Comparison of ENCODE assay signal across 16 cellular contexts in the genomic region with DNA sequence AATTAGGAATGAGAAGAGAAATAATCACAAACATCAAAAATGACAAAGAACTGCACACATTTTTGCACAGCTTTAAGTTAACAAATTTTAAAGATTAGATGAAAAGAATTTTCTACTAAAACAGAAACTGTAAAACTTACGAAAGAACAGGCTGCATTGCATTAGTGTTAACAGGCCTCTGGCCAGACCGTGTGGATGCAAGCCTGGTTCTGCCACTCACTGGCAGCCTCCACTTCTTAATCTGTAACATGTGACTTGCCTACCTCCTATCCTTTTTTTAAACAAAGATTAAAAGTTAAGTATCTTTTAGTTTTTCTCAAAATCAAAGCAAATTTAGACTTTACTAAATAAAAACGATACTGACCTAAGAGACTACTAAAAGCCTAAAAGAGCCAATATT. TPM values are rescaled to one million over a fixed set of nuclear protein-coding genes. Genes with fewer than 3 reads are reported as not detected.
A peak's percentile ranks its signal among the peaks of the same experiment; 100 is the strongest.
DNase-seq lines count a peak whose midpoint lies in the region; ATAC-seq and TF ChIP-seq lines count a peak whose summit lies in the region.
"Had no signal": no experiment of that assay in that cellular context is flagged by ENCODE, and none has a peak within 500 bp of the region (broad histone marks: within the 10 kb centered on the region; RNA-seq: fewer than 3 reads in every experiment).

No MANE protein-coding gene starts in this region.

- H3K9me3 Mint-ChIP-seq in natural killer cell treated with Interleukin-12 subunit alpha and Interleukin-12 subunit beta and Interleukin-15 and Interleukin-18, amount 100 ng/mL, for 72 hours = no peaks in the 10 kb centered on the region
- H3K9me3 Mint-ChIP-seq in natural killer cell (no peaks in the 10 kb centered on the region), HFFc6 (no peaks in the 10 kb centered on the region)
- H3K9me3 Mint-ChIP-seq: activated T-helper 1 cell treated with anti-CD3 and anti-CD28 coated beads, Interleukin-12 subunit alpha, Interleukin-12 subunit beta, Interleukin-2, Interleukin-4 antibody, amounts not matched to agents 30 ng/mL and 10 ng/mL and 1 ng/mL, durations not matched to agents 14 hours and 24 hours and 36 hours had no signal

- no peaks in the 10 kb centered on the region for H3K9me2 ChIP-seq in hepatocyte (replicated peaks; ENCODE audit: insufficient read depth)

- no peaks in the 10 kb centered on the region for H3K36me3 Mint-ChIP-seq in natural killer cell treated with Interleukin-12 subunit alpha and Interleukin-12 subunit beta and Interleukin-15 and Interleukin-18, amount 100 ng/mL, for 72 hours
- H3K36me3 Mint-ChIP-seq in natural killer cell = no peaks in the 10 kb centered on the region
- no peaks in the 10 kb centered on the region for H3K36me3 Mint-ChIP-seq in T-helper 17 cell (ENCODE audit: low read depth)
- H3K36me3 Mint-ChIP-seq in HFFc6 (ENCODE audit: low read depth) = peaks cover 4% of the 10 kb centered on the region; the same call in 1 of the 2 replicates

- intact Hi-C loops in natural killer cell (cut with micrococcal nuclease) (no loop called here), aorta (cut with DNase I) (no loop called here)

- H3K27ac ChIP-seq in hepatocyte (peak overlapping the region; percentile 23), aorta (ENCODE audit: low read depth in 1 of 2, low read length in 2 of 2) (no peak overlapping the region)
- H3K27ac ChIP-seq: adrenal gland, VCaP had no signal

- H3K4me1 Mint-ChIP-seq in natural killer cell treated with Interleukin-12 subunit alpha and Interleukin-12 subunit beta and Interleukin-15 and Interleukin-18, amount 100 ng/mL, for 72 hours (ENCODE audit: low read depth in 2 of 2) = peaks cover 42 to 43% of the 10 kb centered on the region in 2 donors
- H3K4me1 Mint-ChIP-seq in natural killer cell = peaks cover 57 to 75% of the 10 kb centered on the region in 2 donors
- H3K4me1 Mint-ChIP-seq in T-helper 17 cell = peaks cover 38% of the 10 kb centered on the region
- peaks cover 54% of the 10 kb centered on the region for H3K4me1 Mint-ChIP-seq in HFFc6 (ENCODE audit: low read depth)

- H3K27me3 Mint-ChIP-seq in natural killer cell treated with Interleukin-12 subunit alpha and Interleukin-12 subunit beta and Interleukin-15 and Interleukin-18, amount 100 ng/mL, for 72 hours = no peaks in the 10 kb centered on the region
- H3K27me3 Mint-ChIP-seq in natural killer cell (ENCODE audit: low read depth in 2 of 2) (no peaks in the 10 kb centered on the region), T-helper 17 cell (no peaks in the 10 kb centered on the region), HFFc6 (ENCODE audit: insufficient read depth) (no peaks in the 10 kb centered on the region)

- H3K36me3 ChIP-seq in hepatocyte (replicated peaks; ENCODE audit: insufficient read depth, low read depth) (no peaks in the 10 kb centered on the region), aorta (ENCODE audit: control insufficient read depth in 1 of 2, insufficient read depth in 2 of 2, low read length in 1 of 2) (no peaks in the 10 kb centered on the region)
- H3K36me3 ChIP-seq: adrenal gland had no signal

- H2AFZ ChIP-seq in hepatocyte = no peak overlapping the region

- no peak for DNase-seq in natural killer cell treated with Interleukin-12 subunit alpha and Interleukin-12 subunit beta and Interleukin-15 and Interleukin-18, amount 100 ng/mL, for 72 hours (ENCODE audit: low spot score)
- no peak for DNase-seq in natural killer cell
- peak; percentile 49 for DNase-seq in epithelial cell of esophagus (ENCODE audit: low read depth)
- DNase-seq in hepatocyte (ENCODE audit: low spot score) = no peak
- no peak for DNase-seq in aorta
- no peak for DNase-seq in T-helper 17 cell
- no peak for DNase-seq in HFFc6
- DNase-seq: left colon, NCI-H1694, NCI-H446 treated with DMSO at 0.1 percent for 48 hours, PC-3, SW 1271 had no signal

- H3K9me3 ChIP-seq in hepatocyte (ENCODE audit: low read depth) = no peaks in the 10 kb centered on the region
- H3K9me3 ChIP-seq in aorta (ENCODE audit: control insufficient read depth, low read length) = no peaks in the 10 kb centered on the region
- no peaks in the 10 kb centered on the region for H3K9me3 ChIP-seq in T-helper 17 cell (ENCODE audit: control insufficient read depth, low read length, poor library complexity, severe bottlenecking)
- H3K9me3 ChIP-seq: adrenal gland had no signal

- H3K79me2 ChIP-seq in hepatocyte = peaks cover 98% of the 10 kb centered on the region

- 58% methylated on average over 3 of the region's 3 CpGs for WGBS in hepatocyte (ENCODE audit: low lambda C conversion rate, missing lambda C conversion rate)
- 12 to 13% methylated on average over 3 of the region's 3 CpGs for WGBS in aorta, 2 donors

- H3K4me1 ChIP-seq in hepatocyte (ENCODE audit: insufficient read depth) (peaks cover 3% of the 10 kb centered on the region), aorta (ENCODE audit: control insufficient read depth in 1 of 2, insufficient read depth in 2 of 2, low read length in 2 of 2) (peaks cover 4% of the 10 kb centered on the region in 2 donors)

- no peak overlapping the region for H3K4me2 ChIP-seq in hepatocyte

- peak; percentile 53 to 65 for ATAC-seq in natural killer cell treated with Interleukin-12 subunit alpha and Interleukin-12 subunit beta and Interleukin-15 and Interleukin-18, amount 100 ng/mL, for 72 hours
- no peak for ATAC-seq in natural killer cell
- peak; percentile 67 for ATAC-seq in aorta (ENCODE audit: low FRiP score)
- ATAC-seq in T-helper 17 cell = no peak
- no peak for ATAC-seq in GM19467 (IDR thresholded peaks at IDR 0.05; ENCODE audit: unreplicated experiment)
- ATAC-seq: left colon, PC-3 had no signal

- H3K4me3 ChIP-seq in epithelial cell of esophagus (ENCODE audit: low read length) = no peak overlapping the region
- no peak overlapping the region for H3K4me3 ChIP-seq in hepatocyte
- H3K4me3 ChIP-seq in aorta (ENCODE audit: low read length in 2 of 2) = peak overlapping the region in 1 of 2 donors; percentile 26
- H3K4me3 ChIP-seq: adrenal gland had no signal

- H4K20me1 ChIP-seq in hepatocyte (ENCODE audit: insufficient read depth, poor library complexity, severe bottlenecking) = peaks cover 96% of the 10 kb centered on the region

- no peak overlapping the region for H3K27ac Mint-ChIP-seq in natural killer cell treated with Interleukin-12 subunit alpha and Interleukin-12 subunit beta and Interleukin-15 and Interleukin-18, amount 100 ng/mL, for 72 hours
- H3K27ac Mint-ChIP-seq in natural killer cell (no peak overlapping the region), T-helper 17 cell (no peak overlapping the region), HFFc6 (no peak overlapping the region)
- H3K27ac Mint-ChIP-seq: activated T-helper 1 cell treated with anti-CD3 and anti-CD28 coated beads, Interleukin-12 subunit alpha, Interleukin-12 subunit beta, Interleukin-2, Interleukin-4 antibody, amounts not matched to agents 30 ng/mL and 10 ng/mL and 1 ng/mL, durations not matched to agents 14 hours and 24 hours and 36 hours had no signal

- TF ChIP-seq CTCF in natural killer cell (IDR thresholded peaks at IDR 0.05) (no peak), epithelial cell of esophagus (IDR thresholded peaks at IDR 0.05; ENCODE audit: insufficient read depth, low read depth, low read length, missing control alignments) (no peak), hepatocyte (IDR thresholded peaks at IDR 0.05; ENCODE audit: poor library complexity) (no peak), HFFc6 (IDR thresholded peaks at IDR 0.05) (no peak)

- H3K4me3 Mint-ChIP-seq in natural killer cell treated with Interleukin-12 subunit alpha and Interleukin-12 subunit beta and Interleukin-15 and Interleukin-18, amount 100 ng/mL, for 72 hours = no peak overlapping the region
- H3K4me3 Mint-ChIP-seq in natural killer cell = no peak overlapping the region
- no peak overlapping the region for H3K4me3 Mint-ChIP-seq in T-helper 17 cell
- H3K4me3 Mint-ChIP-seq in HFFc6 = no peak overlapping the region
- H3K4me3 Mint-ChIP-seq: activated T-helper 1 cell treated with anti-CD3 and anti-CD28 coated beads, Interleukin-12 subunit alpha, Interleukin-12 subunit beta, Interleukin-2, Interleukin-4 antibody, amounts not matched to agents 30 ng/mL and 10 ng/mL and 1 ng/mL, durations not matched to agents 14 hours and 24 hours and 36 hours had no signal

- no peaks in the 10 kb centered on the region for H3K27me3 ChIP-seq in hepatocyte
- no peaks in the 10 kb centered on the region for H3K27me3 ChIP-seq in aorta (ENCODE audit: control insufficient read depth in 1 of 2, insufficient read depth in 2 of 2, low read length in 1 of 2)
- H3K27me3 ChIP-seq: adrenal gland had no signal

RNA-seq across cellular contexts. Expression of a gene that starts 37.5 kb away (rescaled TPM):
- total RNA-seq in natural killer cell treated with Interleukin-12 subunit alpha and Interleukin-12 subunit beta and Interleukin-15 and Interleukin-18, amount 100 ng/mL, for 72 hours = 10 to 100 TPM; 76.2 to 90.3 TPM
- total RNA-seq in natural killer cell (100 to 1,000 TPM; 197 to 234 (median 224) TPM), hepatocyte (18.9 and 30.8 TPM in 2 replicates), aorta (100 to 1,000 TPM in 1 of 2 donors, 10 to 100 TPM in 1; 80.4 to 103 TPM), T-helper 17 cell (100 to 1,000 TPM; 158 to 173 TPM)
- polyA plus RNA-seq in hepatocyte (31.5 and 32.7 TPM in 2 replicates), aorta (10 to 100 TPM in 1 of 2 donors, 1 to 10 TPM in 1; 5.4 to 41.6 TPM)
- 10 to 100 TPM; 40.2 to 51.4 (median 43.4) TPM for total RNA-seq in HFFc6 (2021; fragmentation: NEBNext Ultra II Directional; extraction: Animal tissue kit (Norgen Biotek cat#: 25700))

Comparison
In these comparisons a context has a peak if more than half of its experiments do, and no peak if none do; other contexts are left out.
1. ATAC-seq: peak in natural killer cell treated with Interleukin-12 subunit alpha and Interleukin-12 subunit beta and Interleukin-15 and Interleukin-18, amount 100 ng/mL, for 72 hours (2 of 2) and aorta (single experiment); none in natural killer cell (0 of 3), T-helper 17 cell (single experiment) and GM19467 (single experiment).